In genomic region chr7:148264933-148265557, GRCh38 we compare ENCODE assay signal across 8 cellular contexts.
DNase-seq lines count a peak whose midpoint lies in the region; ATAC-seq and TF ChIP-seq lines count a peak whose summit lies in the region.

No MANE protein-coding gene starts in this region.

- no peaks in the 10 kb centered on the region for H3K4me1 ChIP-seq in osteoblast (ENCODE audit: insufficient read depth, low read length)

- H4K20me1 ChIP-seq in osteoblast (ENCODE audit: insufficient read depth, low read length): no peaks in the 10 kb centered on the region

- no peaks in the 10 kb centered on the region for H3K36me3 ChIP-seq in osteoblast (ENCODE audit: insufficient read depth, low read length)

- H3K27ac Mint-ChIP-seq in natural killer cell: no peak overlapping the region
- H3K27ac Mint-ChIP-seq in natural killer cell treated with Interleukin-12 subunit alpha and Interleukin-12 subunit beta and Interleukin-15 and Interleukin-18, amount 100 ng/mL, for 72 hours: no peak overlapping the region

- no peak overlapping the region for H3K4me3 Mint-ChIP-seq in natural killer cell
- no peak overlapping the region for H3K4me3 Mint-ChIP-seq in natural killer cell treated with Interleukin-12 subunit alpha and Interleukin-12 subunit beta and Interleukin-15 and Interleukin-18, amount 100 ng/mL, for 72 hours

- H3K27me3 ChIP-seq in osteoblast (ENCODE audit: insufficient read depth, low read length): no peaks in the 10 kb centered on the region

- H3K4me1 Mint-ChIP-seq in natural killer cell: peaks cover 11% of the 10 kb centered on the region in 2 donors
- H3K4me1 Mint-ChIP-seq in natural killer cell treated with Interleukin-12 subunit alpha and Interleukin-12 subunit beta and Interleukin-15 and Interleukin-18, amount 100 ng/mL, for 72 hours (ENCODE audit: low read depth in 2 of 2): peaks cover 9 to 13% of the 10 kb centered on the region in 2 donors

- ATAC-seq in natural killer cell (no peak), HG03175 (IDR thresholded peaks at IDR 0.05; ENCODE audit: unreplicated experiment) (peak; percentile 51), HG03159 (IDR thresholded peaks at IDR 0.05; ENCODE audit: unreplicated experiment) (no peak), omental fat pad (ENCODE audit: low FRiP score) (no peak)
- ATAC-seq in natural killer cell treated with Interleukin-12 subunit alpha and Interleukin-12 subunit beta and Interleukin-15 and Interleukin-18, amount 100 ng/mL, for 72 hours: no peak

- no peaks in the 10 kb centered on the region for H3K79me2 ChIP-seq in osteoblast (ENCODE audit: insufficient read depth, low read length)

- no peak overlapping the region for H3K27ac ChIP-seq in osteoblast (ENCODE audit: low read depth, low read length)

- no peak overlapping the region for H3K4me3 ChIP-seq in osteoblast (ENCODE audit: insufficient read depth, low read length)

- H3K36me3 Mint-ChIP-seq in natural killer cell: no peaks in the 10 kb centered on the region
- no peaks in the 10 kb centered on the region for H3K36me3 Mint-ChIP-seq in natural killer cell treated with Interleukin-12 subunit alpha and Interleukin-12 subunit beta and Interleukin-15 and Interleukin-18, amount 100 ng/mL, for 72 hours

- intact Hi-C loops in natural killer cell (cut with micrococcal nuclease): loop anchor here (5.0 kb wide), 2 partner anchors 697 to 1018 kb away; no protein-coding TSS in a partner anchor

- DNase-seq in natural killer cell: no peak
- no peak for DNase-seq in natural killer cell treated with Interleukin-12 subunit alpha and Interleukin-12 subunit beta and Interleukin-15 and Interleukin-18, amount 100 ng/mL, for 72 hours (ENCODE audit: low spot score)
- peak; percentile 67 for DNase-seq in NCI-H748 treated with DMSO at 0.1 percent for 48 hours (lab: John Stamatoyannopoulos, UW)
- DNase-seq in dermis microvascular lymphatic vessel endothelial cell (ENCODE audit: low read depth in 2 of 2): peak; percentile 14 to 45
- peak; percentile 54 for DNase-seq in osteoblast (ENCODE audit: insufficient read length, low spot score, missing footprints)
- DNase-seq in omental fat pad (ENCODE audit: low spot score): no peak

- H3K9me3 Mint-ChIP-seq in natural killer cell: no peaks in the 10 kb centered on the region
- H3K9me3 Mint-ChIP-seq in natural killer cell treated with Interleukin-12 subunit alpha and Interleukin-12 subunit beta and Interleukin-15 and Interleukin-18, amount 100 ng/mL, for 72 hours: no peaks in the 10 kb centered on the region

- no peak overlapping the region for H3K4me2 ChIP-seq in osteoblast (ENCODE audit: insufficient read depth, low read length)

- no peaks in the 10 kb centered on the region for H3K9me3 ChIP-seq in osteoblast (ENCODE audit: low read depth, low read length)

- peaks cover 10 to 17% of the 10 kb centered on the region in 2 donors for H3K27me3 Mint-ChIP-seq in natural killer cell (ENCODE audit: low read depth in 2 of 2)
- H3K27me3 Mint-ChIP-seq in natural killer cell treated with Interleukin-12 subunit alpha and Interleukin-12 subunit beta and Interleukin-15 and Interleukin-18, amount 100 ng/mL, for 72 hours: peaks cover 16 to 20% of the 10 kb centered on the region in 2 donors

- peak; percentile 15 for TF ChIP-seq CTCF in natural killer cell (IDR thresholded peaks at IDR 0.05)
- TF ChIP-seq CTCF in osteoblast (IDR thresholded peaks at IDR 0.05; ENCODE audit: extremely low read depth, low read depth, low read length): peak; percentile 63
- no peak for TF ChIP-seq CTCF in omental fat pad (IDR thresholded peaks at IDR 0.05)

- H2AFZ ChIP-seq in osteoblast (ENCODE audit: low read length): no peak overlapping the region

Comparison
In these comparisons a context has a peak if more than half of its experiments do, and no peak if none do; other contexts are left out.
1. DNase-seq: peak in NCI-H748 treated with DMSO at 0.1 percent for 48 hours (single experiment), dermis microvascular lymphatic vessel endothelial cell (2 of 2) and osteoblast (single experiment); none in natural killer cell (single experiment), natural killer cell treated with Interleukin-12 subunit alpha and Interleukin-12 subunit beta and Interleukin-15 and Interleukin-18, amount 100 ng/mL, for 72 hours (single experiment) and omental fat pad (single experiment).
2. CTCF ChIP-seq: peak in natural killer cell (single experiment) and osteoblast (single experiment); none in omental fat pad (0 of 3).